In the genomic region with DNA sequence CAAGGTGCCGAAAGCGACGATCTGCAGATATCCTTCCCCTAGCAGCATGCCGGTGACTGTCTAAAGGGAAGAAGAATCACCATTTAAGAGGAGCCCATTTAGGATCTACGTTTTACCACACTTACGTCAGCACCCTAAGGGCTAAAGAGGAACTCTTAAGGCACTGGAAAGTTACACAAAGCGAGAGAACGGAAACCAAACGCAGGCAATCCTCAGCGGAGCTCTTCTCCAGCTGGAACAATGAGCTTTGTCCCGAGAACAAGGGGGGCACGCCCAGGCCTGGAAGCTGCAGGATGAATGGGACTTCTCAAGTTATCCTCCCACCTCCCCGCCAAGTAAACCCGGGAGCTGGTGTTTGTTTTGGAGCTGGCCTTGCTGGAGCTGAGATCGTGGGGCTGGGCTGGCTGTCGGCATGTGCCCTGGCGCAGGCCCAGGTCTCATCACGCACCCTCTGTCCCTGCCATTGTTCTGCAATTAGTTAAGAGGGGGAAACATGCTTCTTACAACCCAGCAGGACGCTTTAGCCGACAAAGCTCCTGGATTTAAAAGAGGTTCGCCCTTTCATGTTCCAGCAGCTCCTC, we compare ENCODE assay signal across 8 cellular contexts. TPM values are rescaled to one million over a fixed set of nuclear protein-coding genes. Genes with fewer than 3 reads are reported as not detected.
DNase-seq lines count a peak whose midpoint lies in the region; ATAC-seq and TF ChIP-seq lines count a peak whose summit lies in the region.

No MANE protein-coding gene starts in this region.

- peak; percentile 42 for DNase-seq in HCEC 1CT
- peak; percentile 93 to 94 for DNase-seq in SJSA1 (ENCODE audit: low read depth in 1 of 2, low spot score in 2 of 2)
- DNase-seq in foreskin melanocyte, result peak; percentile 96
- peak; percentile 71 to 78 for DNase-seq in psoas muscle
- no peak for DNase-seq in activated CD8-positive, alpha-beta memory T cell treated with anti-CD3 and anti-CD28 coated beads for 24 hours

- H3K27ac ChIP-seq in SJSA1 (peak overlapping the region; percentile 45), psoas muscle (peak overlapping the region; percentile 61)

- H3K4me1 ChIP-seq in SJSA1 (replicated peaks), result peaks cover 24% of the 10 kb centered on the region
- peaks cover 8% of the 10 kb centered on the region for H3K4me1 ChIP-seq in psoas muscle

- H3K9me3 ChIP-seq in SJSA1 (replicated peaks) (no peaks in the 10 kb centered on the region), psoas muscle (no peaks in the 10 kb centered on the region)

- intact Hi-C loops in psoas muscle (cut with DNase I), result no loop called here

- WGBS in psoas muscle, 3 donors, result 9 to 20% (median 12%) methylated on average over 20 to 21 of the region's 21 CpGs

- no peak overlapping the region for H3K4me3 ChIP-seq in SJSA1
- H3K4me3 ChIP-seq in psoas muscle, result peak overlapping the region; percentile 4

- H3K27me3 ChIP-seq in SJSA1 (replicated peaks) (no peaks in the 10 kb centered on the region), psoas muscle (ENCODE audit: insufficient read depth in 3 of 3, low read length in 2 of 3) (peaks cover 0 to 1% (median 0%) of the 10 kb centered on the region in 3 donors)

- TF ChIP-seq CTCF in psoas muscle (IDR thresholded peaks at IDR 0.05), result no peak

- ATAC-seq in psoas muscle (peak; percentile 47 to 70 (median 58)), GM21825 (IDR thresholded peaks at IDR 0.05; ENCODE audit: unreplicated experiment) (no peak), GM19395 (IDR thresholded peaks at IDR 0.05; ENCODE audit: unreplicated experiment) (no peak), GM21360 (IDR thresholded peaks at IDR 0.05; ENCODE audit: unreplicated experiment) (no peak)

- H3K36me3 ChIP-seq in SJSA1 (peaks cover 8% of the 10 kb centered on the region), psoas muscle (ENCODE audit: insufficient read depth in 1 of 2, low read depth in 1 of 2) (no peaks in the 10 kb centered on the region)

RNA-seq across cellular contexts. Expression of a gene that starts 36.5 kb away (rescaled TPM):
- total RNA-seq in SJSA1 (2014; rRNA removed; shearing (Covaris generic)), result 199 and 310 TPM in 2 replicates
- 10 to 100 TPM in 3 of 4 donors, 1 to 10 TPM in 1; 8.5 to 15.4 (median 12.6) TPM for total RNA-seq in psoas muscle
- 1 to 10 TPM; 4.1 to 9.4 (median 4.8) TPM for polyA plus RNA-seq in psoas muscle

Comparison
In these comparisons a context has a peak if more than half of its experiments do, and no peak if none do; other contexts are left out.
1. ATAC-seq: peak in psoas muscle (4 of 4); none in GM21825 (single experiment), GM19395 (single experiment) and GM21360 (single experiment).
2. RNA of a gene that starts 36.5 kb away (total RNA-seq): 199 to 310 TPM in SJSA1; 8.5 to 15.4 TPM in psoas muscle; every median in the first group is over 10 times any median in the second.